In the genomic region with DNA sequence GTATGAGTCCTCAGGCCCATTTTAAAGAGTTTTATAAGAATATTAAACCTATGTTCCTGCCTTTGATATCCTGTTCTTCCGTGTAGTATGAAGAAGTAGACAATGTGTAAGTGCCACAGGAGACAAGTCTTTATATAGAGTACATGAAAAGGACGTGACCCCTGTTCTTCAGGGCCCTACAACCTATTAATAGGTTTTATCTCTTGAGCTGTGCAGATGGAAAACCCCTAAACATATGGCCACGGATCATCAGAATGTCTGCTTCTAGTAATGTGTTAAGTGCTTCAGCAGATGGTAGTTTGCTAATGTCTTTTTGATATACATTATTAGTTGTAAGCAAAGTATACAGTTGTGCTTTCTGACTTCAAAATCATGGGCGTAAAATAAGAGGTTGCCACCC, we compare ENCODE assay signal across 19 cellular contexts.
DNase-seq lines count a peak whose midpoint lies in the region; ATAC-seq and TF ChIP-seq lines count a peak whose summit lies in the region.
"Had no signal": no experiment of that assay in that cellular context is flagged by ENCODE, and none has a peak within 500 bp of the region (broad histone marks: within the 10 kb centered on the region; RNA-seq: fewer than 3 reads in every experiment).

No MANE protein-coding gene starts in this region.

- peaks cover 53% of the 10 kb centered on the region for H3K36me3 ChIP-seq in OCI-LY3 (replicated peaks; ENCODE audit: low read depth, low read length)

- H3K9me3 ChIP-seq in OCI-LY3 (ENCODE audit: insufficient read depth, low read length) = no peaks in the 10 kb centered on the region

- peak overlapping the region; percentile 51 for H3K27ac Mint-ChIP-seq in activated naive CD4-positive, alpha-beta T cell treated with anti-CD3 and anti-CD28 coated beads, Interleukin-2, amount 50 U/mL, for 24 hours
- no peak overlapping the region for H3K27ac Mint-ChIP-seq in activated naive CD4-positive, alpha-beta T cell treated with anti-CD3 and anti-CD28 coated beads, Interleukin-2, amount 50 U/mL, for 72 hours
- H3K27ac Mint-ChIP-seq in IgD-negative memory B cell = no peak overlapping the region
- no peak overlapping the region for H3K27ac Mint-ChIP-seq in osteocyte (ENCODE audit: unreplicated experiment)
- H3K27ac Mint-ChIP-seq: HFFc6; T-helper 1 cell treated with Interleukin-12 subunit alpha and Interleukin-12 subunit beta and Interleukin-4 antibody, amounts not matched to agents 30 μg/mL and 1 μg/mL, for 36 hours had no signal

- ATAC-seq in activated naive CD4-positive, alpha-beta T cell treated with anti-CD3 and anti-CD28 coated beads, Interleukin-2, amount 50 U/mL, for 72 hours = no peak
- no peak for ATAC-seq in foreskin keratinocyte
- ATAC-seq in Right ventricle myocardium superior (ENCODE audit: poor library complexity) = no peak
- ATAC-seq: Panc1, Right ventricle myocardium inferior had no signal

- no peak for DNase-seq in activated naive CD4-positive, alpha-beta T cell treated with anti-CD3 and anti-CD28 coated beads, Interleukin-2, amount 50 U/mL, for 72 hours (ENCODE audit: low spot score in 2 of 2)
- DNase-seq in foreskin keratinocyte (no peak), Right ventricle myocardium superior (no peak), osteocyte (ENCODE audit: extremely low spot score, unreplicated experiment) (no peak), AML-193 (lab: John Stamatoyannopoulos, UW) (no peak)
- DNase-seq: DMS79 treated with DMSO at 0.1 percent for 48 hours, HFFc6, NCI-H1092, NCI-H2107, NCI-H446, NCI-H748 treated with DMSO at 0.1 percent for 48 hours had no signal

- intact Hi-C loops in Right ventricle myocardium superior (cut with DNase I) = no loop called here

- peaks cover 70% of the 10 kb centered on the region for H3K4me1 Mint-ChIP-seq in activated naive CD4-positive, alpha-beta T cell treated with anti-CD3 and anti-CD28 coated beads, Interleukin-2, amount 50 U/mL, for 24 hours
- H3K4me1 Mint-ChIP-seq in IgD-negative memory B cell (peaks cover 19 to 39% (median 27%) of the 10 kb centered on the region in 3 donors), osteocyte (ENCODE audit: unreplicated experiment) (peaks cover 16% of the 10 kb centered on the region)

- H3K27me3 Mint-ChIP-seq in activated naive CD4-positive, alpha-beta T cell treated with anti-CD3 and anti-CD28 coated beads, Interleukin-2, amount 50 U/mL, for 24 hours = no peaks in the 10 kb centered on the region
- H3K27me3 Mint-ChIP-seq in IgD-negative memory B cell (no peaks in the 10 kb centered on the region), osteocyte (ENCODE audit: unreplicated experiment) (no peaks in the 10 kb centered on the region)

- H2AFZ ChIP-seq in OCI-LY3 (ENCODE audit: low read depth, low read length) = no peak overlapping the region

- H3K4me3 ChIP-seq in OCI-LY3 (ENCODE audit: low read length) = no peak overlapping the region; the same call in 1 of the 2 replicates
- H3K4me3 ChIP-seq: BLaER1 treated with 17β-estradiol and CSF1 and Interleukin-3, amounts not matched to agents 10 nM and 100 nM had no signal

- H3K4me3 Mint-ChIP-seq in activated naive CD4-positive, alpha-beta T cell treated with anti-CD3 and anti-CD28 coated beads, Interleukin-2, amount 50 U/mL, for 24 hours = no peak overlapping the region
- H3K4me3 Mint-ChIP-seq in IgD-negative memory B cell = peak overlapping the region in 3 of 4 donors; percentile 2 to 59 (median 2)
- H3K4me3 Mint-ChIP-seq in osteocyte (ENCODE audit: unreplicated experiment) = no peak overlapping the region
- H3K4me3 Mint-ChIP-seq: HFFc6; T-helper 1 cell treated with Interleukin-12 subunit alpha and Interleukin-12 subunit beta and Interleukin-4 antibody, amounts not matched to agents 30 μg/mL and 1 μg/mL, for 36 hours had no signal

- H3K27ac ChIP-seq in OCI-LY3 (ENCODE audit: low read length) (peak overlapping the region; percentile 33), foreskin keratinocyte (no peak overlapping the region)
- H3K27ac ChIP-seq: BLaER1 treated with 17β-estradiol and CSF1 and Interleukin-3, amounts not matched to agents 10 nM and 100 nM; KMS-11 had no signal

- peaks cover 22% of the 10 kb centered on the region for H3K36me3 Mint-ChIP-seq in activated naive CD4-positive, alpha-beta T cell treated with anti-CD3 and anti-CD28 coated beads, Interleukin-2, amount 50 U/mL, for 24 hours
- H3K36me3 Mint-ChIP-seq in activated naive CD4-positive, alpha-beta T cell treated with anti-CD3 and anti-CD28 coated beads, Interleukin-2, amount 50 U/mL, for 72 hours = peaks cover 13 to 40% of the 10 kb centered on the region in 2 donors
- H3K36me3 Mint-ChIP-seq in IgD-negative memory B cell = peaks cover 21% of the 10 kb centered on the region
- H3K36me3 Mint-ChIP-seq in osteocyte (ENCODE audit: unreplicated experiment) = no peaks in the 10 kb centered on the region

- H3K79me2 ChIP-seq in OCI-LY3 (ENCODE audit: low read length) = peaks cover 10% of the 10 kb centered on the region; the same call in 1 of the 2 replicates

- no peak for TF ChIP-seq CTCF in OCI-LY3 (IDR thresholded peaks at IDR 0.05; ENCODE audit: low read depth, low read length)
- TF ChIP-seq CTCF in foreskin keratinocyte (conservative IDR thresholded peaks at IDR 0.05) = no peak
- no peak for TF ChIP-seq CTCF in osteocyte (IDR thresholded peaks at IDR 0.05)

- H3K9ac ChIP-seq in OCI-LY3 (ENCODE audit: low read length) = no peak overlapping the region
- H3K9ac ChIP-seq: BLaER1 treated with 17β-estradiol and CSF1 and Interleukin-3, amounts not matched to agents 10 nM and 100 nM; KMS-11 had no signal

- H3K27me3 ChIP-seq in OCI-LY3 (ENCODE audit: low read depth, low read length) (no peaks in the 10 kb centered on the region), foreskin keratinocyte (no peaks in the 10 kb centered on the region)
- H3K27me3 ChIP-seq: BLaER1 treated with 17β-estradiol and CSF1 and Interleukin-3, amounts not matched to agents 10 nM and 100 nM had no signal

- H3K9me3 Mint-ChIP-seq in activated naive CD4-positive, alpha-beta T cell treated with anti-CD3 and anti-CD28 coated beads, Interleukin-2, amount 50 U/mL, for 24 hours = peaks cover 8% of the 10 kb centered on the region
- H3K9me3 Mint-ChIP-seq in activated naive CD4-positive, alpha-beta T cell treated with anti-CD3 and anti-CD28 coated beads, Interleukin-2, amount 50 U/mL, for 72 hours = peaks cover 0 to 12% of the 10 kb centered on the region in 2 donors
- H3K9me3 Mint-ChIP-seq in IgD-negative memory B cell (no peaks in the 10 kb centered on the region), osteocyte (ENCODE audit: unreplicated experiment) (no peaks in the 10 kb centered on the region)
- H3K9me3 Mint-ChIP-seq: HFFc6 had no signal

- no peaks in the 10 kb centered on the region for H4K20me1 ChIP-seq in OCI-LY3 (ENCODE audit: insufficient read depth, low read length)
- H4K20me1 ChIP-seq: BLaER1 treated with 17β-estradiol and CSF1 and Interleukin-3, amounts not matched to agents 10 nM and 100 nM had no signal

- H3K4me1 ChIP-seq in OCI-LY3 (ENCODE audit: low read length) (peaks cover 50% of the 10 kb centered on the region), foreskin keratinocyte (no peaks in the 10 kb centered on the region)

- peak overlapping the region; percentile 41 for H3K4me2 ChIP-seq in OCI-LY3 (ENCODE audit: low read length)
- H3K4me2 ChIP-seq: KMS-11 had no signal

Comparison
In these comparisons a context has a peak if more than half of its experiments do, and no peak if none do; other contexts are left out.
1. H3K4me3 Mint-ChIP-seq: peak in IgD-negative memory B cell (3 of 4); none in activated naive CD4-positive, alpha-beta T cell treated with anti-CD3 and anti-CD28 coated beads, Interleukin-2, amount 50 U/mL, for 24 hours (single experiment) and osteocyte (single experiment).